Comparison of ENCODE assay signal across 2 cellular contexts in the genomic region with DNA sequence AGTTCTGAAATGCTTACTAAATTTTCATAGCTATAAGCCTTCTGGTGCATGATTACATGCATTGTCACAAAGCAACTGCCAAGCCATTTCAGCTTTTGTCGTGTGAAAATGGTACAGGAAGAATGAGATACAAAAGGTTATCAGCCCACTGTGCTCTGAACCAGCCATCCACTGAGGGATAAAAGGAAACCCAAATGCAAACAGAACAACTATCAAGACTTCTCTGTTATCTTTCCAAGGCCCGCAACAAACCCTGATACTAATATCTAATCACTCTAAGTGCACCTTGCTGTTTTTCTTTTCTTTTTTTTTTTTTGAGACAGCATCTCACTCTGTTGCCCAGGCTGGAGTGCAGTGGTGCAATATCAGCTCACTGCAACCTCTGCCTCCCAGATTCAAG.
TF ChIP-seq lines count a peak whose summit lies in the region.

No MANE protein-coding gene starts in this region.

TF ChIP-seq in HepG2, 621 proteins besides CTCF, POLR2A, EP300 and RAD21 (continued from another document):
- TF ChIP-seq, protein P1, sequence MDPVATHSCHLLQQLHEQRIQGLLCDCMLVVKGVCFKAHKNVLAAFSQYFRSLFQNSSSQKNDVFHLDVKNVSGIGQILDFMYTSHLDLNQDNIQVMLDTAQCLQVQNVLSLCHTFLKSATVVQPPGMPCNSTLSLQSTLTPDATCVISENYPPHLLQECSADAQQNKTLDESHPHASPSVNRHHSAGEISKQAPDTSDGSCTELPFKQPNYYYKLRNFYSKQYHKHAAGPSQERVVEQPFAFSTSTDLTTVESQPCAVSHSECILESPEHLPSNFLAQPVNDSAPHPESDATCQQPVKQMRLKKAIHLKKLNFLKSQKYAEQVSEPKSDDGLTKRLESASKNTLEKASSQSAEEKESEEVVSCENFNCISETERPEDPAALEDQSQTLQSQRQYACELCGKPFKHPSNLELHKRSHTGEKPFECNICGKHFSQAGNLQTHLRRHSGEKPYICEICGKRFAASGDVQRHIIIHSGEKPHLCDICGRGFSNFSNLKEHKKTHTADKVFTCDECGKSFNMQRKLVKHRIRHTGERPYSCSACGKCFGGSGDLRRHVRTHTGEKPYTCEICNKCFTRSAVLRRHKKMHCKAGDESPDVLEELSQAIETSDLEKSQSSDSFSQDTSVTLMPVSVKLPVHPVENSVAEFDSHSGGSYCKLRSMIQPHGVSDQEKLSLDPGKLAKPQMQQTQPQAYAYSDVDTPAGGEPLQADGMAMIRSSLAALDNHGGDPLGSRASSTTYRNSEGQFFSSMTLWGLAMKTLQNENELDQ (CRISPR knock-in tag; IDR thresholded peaks at IDR 0.05; ENCODE audit: borderline replicate concordance) = no peak
- TF ChIP-seq ATAD3A (CRISPR knock-in tag; IDR thresholded peaks at IDR 0.05) = no peak
- TF ChIP-seq ZNF672 (CRISPR knock-in tag; IDR thresholded peaks at IDR 0.05) = no peak
- no peak for TF ChIP-seq HOXD1 (CRISPR knock-in tag; IDR thresholded peaks at IDR 0.05)
- TF ChIP-seq ZNF224 (CRISPR knock-in tag; IDR thresholded peaks at IDR 0.05) = no peak
- TF ChIP-seq ARNTL (CRISPR knock-in tag; IDR thresholded peaks at IDR 0.05) = no peak
- TF ChIP-seq, protein P2, sequence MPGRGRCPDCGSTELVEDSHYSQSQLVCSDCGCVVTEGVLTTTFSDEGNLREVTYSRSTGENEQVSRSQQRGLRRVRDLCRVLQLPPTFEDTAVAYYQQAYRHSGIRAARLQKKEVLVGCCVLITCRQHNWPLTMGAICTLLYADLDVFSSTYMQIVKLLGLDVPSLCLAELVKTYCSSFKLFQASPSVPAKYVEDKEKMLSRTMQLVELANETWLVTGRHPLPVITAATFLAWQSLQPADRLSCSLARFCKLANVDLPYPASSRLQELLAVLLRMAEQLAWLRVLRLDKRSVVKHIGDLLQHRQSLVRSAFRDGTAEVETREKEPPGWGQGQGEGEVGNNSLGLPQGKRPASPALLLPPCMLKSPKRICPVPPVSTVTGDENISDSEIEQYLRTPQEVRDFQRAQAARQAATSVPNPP (CRISPR knock-in tag; IDR thresholded peaks at IDR 0.05) = no peak
- no peak for TF ChIP-seq SNAI1 (CRISPR knock-in tag; IDR thresholded peaks at IDR 0.05; ENCODE audit: borderline replicate concordance)
TF ChIP-seq in HepG2: peak in this region for 0.

TF ChIP-seq in GM23338, 12 proteins besides CTCF, POLR2A, EP300 and RAD21:
- TF ChIP-seq, protein P3, sequence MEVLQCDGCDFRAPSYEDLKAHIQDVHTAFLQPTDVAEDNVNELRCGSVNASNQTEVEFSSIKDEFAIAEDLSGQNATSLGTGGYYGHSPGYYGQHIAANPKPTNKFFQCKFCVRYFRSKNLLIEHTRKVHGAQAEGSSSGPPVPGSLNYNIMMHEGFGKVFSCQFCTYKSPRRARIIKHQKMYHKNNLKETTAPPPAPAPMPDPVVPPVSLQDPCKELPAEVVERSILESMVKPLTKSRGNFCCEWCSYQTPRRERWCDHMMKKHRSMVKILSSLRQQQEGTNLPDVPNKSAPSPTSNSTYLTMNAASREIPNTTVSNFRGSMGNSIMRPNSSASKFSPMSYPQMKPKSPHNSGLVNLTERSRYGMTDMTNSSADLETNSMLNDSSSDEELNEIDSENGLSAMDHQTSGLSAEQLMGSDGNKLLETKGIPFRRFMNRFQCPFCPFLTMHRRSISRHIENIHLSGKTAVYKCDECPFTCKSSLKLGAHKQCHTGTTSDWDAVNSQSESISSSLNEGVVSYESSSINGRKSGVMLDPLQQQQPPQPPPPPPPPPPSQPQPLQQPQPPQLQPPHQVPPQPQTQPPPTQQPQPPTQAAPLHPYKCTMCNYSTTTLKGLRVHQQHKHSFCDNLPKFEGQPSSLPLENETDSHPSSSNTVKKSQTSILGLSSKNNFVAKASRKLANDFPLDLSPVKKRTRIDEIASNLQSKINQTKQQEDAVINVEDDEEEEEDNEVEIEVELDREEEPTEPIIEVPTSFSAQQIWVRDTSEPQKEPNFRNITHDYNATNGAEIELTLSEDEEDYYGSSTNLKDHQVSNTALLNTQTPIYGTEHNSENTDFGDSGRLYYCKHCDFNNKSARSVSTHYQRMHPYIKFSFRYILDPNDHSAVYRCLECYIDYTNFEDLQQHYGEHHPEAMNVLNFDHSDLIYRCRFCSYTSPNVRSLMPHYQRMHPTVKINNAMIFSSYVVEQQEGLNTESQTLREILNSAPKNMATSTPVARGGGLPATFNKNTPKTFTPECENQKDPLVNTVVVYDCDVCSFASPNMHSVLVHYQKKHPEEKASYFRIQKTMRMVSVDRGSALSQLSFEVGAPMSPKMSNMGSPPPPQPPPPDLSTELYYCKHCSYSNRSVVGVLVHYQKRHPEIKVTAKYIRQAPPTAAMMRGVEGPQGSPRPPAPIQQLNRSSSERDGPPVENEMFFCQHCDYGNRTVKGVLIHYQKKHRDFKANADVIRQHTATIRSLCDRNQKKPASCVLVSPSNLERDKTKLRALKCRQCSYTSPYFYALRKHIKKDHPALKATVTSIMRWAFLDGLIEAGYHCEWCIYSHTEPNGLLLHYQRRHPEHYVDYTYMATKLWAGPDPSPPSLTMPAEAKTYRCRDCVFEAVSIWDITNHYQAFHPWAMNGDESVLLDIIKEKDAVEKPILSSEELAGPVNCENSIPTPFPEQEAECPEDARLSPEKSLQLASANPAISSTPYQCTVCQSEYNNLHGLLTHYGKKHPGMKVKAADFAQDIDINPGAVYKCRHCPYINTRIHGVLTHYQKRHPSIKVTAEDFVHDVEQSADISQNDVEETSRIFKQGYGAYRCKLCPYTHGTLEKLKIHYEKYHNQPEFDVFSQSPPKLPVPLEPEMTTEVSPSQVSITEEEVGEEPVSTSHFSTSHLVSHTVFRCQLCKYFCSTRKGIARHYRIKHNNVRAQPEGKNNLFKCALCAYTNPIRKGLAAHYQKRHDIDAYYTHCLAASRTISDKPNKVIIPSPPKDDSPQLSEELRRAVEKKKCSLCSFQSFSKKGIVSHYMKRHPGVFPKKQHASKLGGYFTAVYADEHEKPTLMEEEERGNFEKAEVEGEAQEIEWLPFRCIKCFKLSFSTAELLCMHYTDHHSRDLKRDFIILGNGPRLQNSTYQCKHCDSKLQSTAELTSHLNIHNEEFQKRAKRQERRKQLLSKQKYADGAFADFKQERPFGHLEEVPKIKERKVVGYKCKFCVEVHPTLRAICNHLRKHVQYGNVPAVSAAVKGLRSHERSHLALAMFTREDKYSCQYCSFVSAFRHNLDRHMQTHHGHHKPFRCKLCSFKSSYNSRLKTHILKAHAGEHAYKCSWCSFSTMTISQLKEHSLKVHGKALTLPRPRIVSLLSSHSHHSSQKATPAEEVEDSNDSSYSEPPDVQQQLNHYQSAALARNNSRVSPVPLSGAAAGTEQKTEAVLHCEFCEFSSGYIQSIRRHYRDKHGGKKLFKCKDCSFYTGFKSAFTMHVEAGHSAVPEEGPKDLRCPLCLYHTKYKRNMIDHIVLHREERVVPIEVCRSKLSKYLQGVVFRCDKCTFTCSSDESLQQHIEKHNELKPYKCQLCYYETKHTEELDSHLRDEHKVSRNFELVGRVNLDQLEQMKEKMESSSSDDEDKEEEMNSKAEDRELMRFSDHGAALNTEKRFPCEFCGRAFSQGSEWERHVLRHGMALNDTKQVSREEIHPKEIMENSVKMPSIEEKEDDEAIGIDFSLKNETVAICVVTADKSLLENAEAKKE (CRISPR knock-in tag; IDR thresholded peaks at IDR 0.05) = no peak
- TF ChIP-seq EZH2 (IDR thresholded peaks at IDR 0.05; ENCODE audit: low read depth, unreplicated experiment) (no peak), POLR2AphosphoS5 (IDR thresholded peaks at IDR 0.05; ENCODE audit: low read depth) (no peak), STAT1 (IDR thresholded peaks at IDR 0.05; ENCODE audit: unreplicated experiment) (no peak), ZNF114 (CRISPR knock-in tag; IDR thresholded peaks at IDR 0.05) (no peak), CREB1 (CRISPR knock-in tag; IDR thresholded peaks at IDR 0.05; ENCODE audit: low read depth) (no peak), JUNB (IDR thresholded peaks at IDR 0.05; ENCODE audit: unreplicated experiment) (no peak), NANOG (IDR thresholded peaks at IDR 0.05; ENCODE audit: borderline replicate concordance) (no peak), EZH2phosphoT487 (IDR thresholded peaks at IDR 0.05; ENCODE audit: unreplicated experiment) (no peak), ZNF331 (CRISPR knock-in tag; IDR thresholded peaks at IDR 0.05; ENCODE audit: low read depth) (no peak)
- TF ChIP-seq, protein P4, sequence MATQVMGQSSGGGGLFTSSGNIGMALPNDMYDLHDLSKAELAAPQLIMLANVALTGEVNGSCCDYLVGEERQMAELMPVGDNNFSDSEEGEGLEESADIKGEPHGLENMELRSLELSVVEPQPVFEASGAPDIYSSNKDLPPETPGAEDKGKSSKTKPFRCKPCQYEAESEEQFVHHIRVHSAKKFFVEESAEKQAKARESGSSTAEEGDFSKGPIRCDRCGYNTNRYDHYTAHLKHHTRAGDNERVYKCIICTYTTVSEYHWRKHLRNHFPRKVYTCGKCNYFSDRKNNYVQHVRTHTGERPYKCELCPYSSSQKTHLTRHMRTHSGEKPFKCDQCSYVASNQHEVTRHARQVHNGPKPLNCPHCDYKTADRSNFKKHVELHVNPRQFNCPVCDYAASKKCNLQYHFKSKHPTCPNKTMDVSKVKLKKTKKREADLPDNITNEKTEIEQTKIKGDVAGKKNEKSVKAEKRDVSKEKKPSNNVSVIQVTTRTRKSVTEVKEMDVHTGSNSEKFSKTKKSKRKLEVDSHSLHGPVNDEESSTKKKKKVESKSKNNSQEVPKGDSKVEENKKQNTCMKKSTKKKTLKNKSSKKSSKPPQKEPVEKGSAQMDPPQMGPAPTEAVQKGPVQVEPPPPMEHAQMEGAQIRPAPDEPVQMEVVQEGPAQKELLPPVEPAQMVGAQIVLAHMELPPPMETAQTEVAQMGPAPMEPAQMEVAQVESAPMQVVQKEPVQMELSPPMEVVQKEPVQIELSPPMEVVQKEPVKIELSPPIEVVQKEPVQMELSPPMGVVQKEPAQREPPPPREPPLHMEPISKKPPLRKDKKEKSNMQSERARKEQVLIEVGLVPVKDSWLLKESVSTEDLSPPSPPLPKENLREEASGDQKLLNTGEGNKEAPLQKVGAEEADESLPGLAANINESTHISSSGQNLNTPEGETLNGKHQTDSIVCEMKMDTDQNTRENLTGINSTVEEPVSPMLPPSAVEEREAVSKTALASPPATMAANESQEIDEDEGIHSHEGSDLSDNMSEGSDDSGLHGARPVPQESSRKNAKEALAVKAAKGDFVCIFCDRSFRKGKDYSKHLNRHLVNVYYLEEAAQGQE (IDR thresholded peaks at IDR 0.05; ENCODE audit: unreplicated experiment) = no peak
- TF ChIP-seq, protein P5, sequence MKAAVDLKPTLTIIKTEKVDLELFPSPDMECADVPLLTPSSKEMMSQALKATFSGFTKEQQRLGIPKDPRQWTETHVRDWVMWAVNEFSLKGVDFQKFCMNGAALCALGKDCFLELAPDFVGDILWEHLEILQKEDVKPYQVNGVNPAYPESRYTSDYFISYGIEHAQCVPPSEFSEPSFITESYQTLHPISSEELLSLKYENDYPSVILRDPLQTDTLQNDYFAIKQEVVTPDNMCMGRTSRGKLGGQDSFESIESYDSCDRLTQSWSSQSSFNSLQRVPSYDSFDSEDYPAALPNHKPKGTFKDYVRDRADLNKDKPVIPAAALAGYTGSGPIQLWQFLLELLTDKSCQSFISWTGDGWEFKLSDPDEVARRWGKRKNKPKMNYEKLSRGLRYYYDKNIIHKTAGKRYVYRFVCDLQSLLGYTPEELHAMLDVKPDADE (IDR thresholded peaks at IDR 0.05) = no peak
